ENCODE assay signal across 10 cellular contexts in genomic region chr6:154605207-154605877, GRCh38.
DNase-seq lines count a peak whose midpoint lies in the region; ATAC-seq and TF ChIP-seq lines count a peak whose summit lies in the region.
"Had no signal": no experiment of that assay in that cellular context is flagged by ENCODE, and none has a peak within 500 bp of the region (broad histone marks: within the 10 kb centered on the region; RNA-seq: fewer than 3 reads in every experiment).

No MANE protein-coding gene starts in this region.

- H3K9me3 ChIP-seq in OCI-LY7 (ENCODE audit: low read length), result no peaks in the 10 kb centered on the region
- H3K9me3 ChIP-seq in right atrium auricular region, result no peaks in the 10 kb centered on the region

- H4K20me1 ChIP-seq in OCI-LY7 (ENCODE audit: insufficient read depth, low read length), result no peaks in the 10 kb centered on the region

- TF ChIP-seq CTCF in GM13976 (IDR thresholded peaks at IDR 0.05; ENCODE audit: borderline replicate concordance, control extremely low read depth, extremely low read depth, insufficient read depth, missing control alignments) (no peak), GM20000 (IDR thresholded peaks at IDR 0.05; ENCODE audit: extremely low read depth, missing control alignments) (no peak), astrocyte of the spinal cord (IDR thresholded peaks at IDR 0.05; ENCODE audit: low read depth, low read length) (no peak), OCI-LY7 (conservative IDR thresholded peaks at IDR 0.05; ENCODE audit: low read length) (no peak), right atrium auricular region (IDR thresholded peaks at IDR 0.05) (no peak)

- no peak overlapping the region for H3K4me3 ChIP-seq in astrocyte of the spinal cord (ENCODE audit: low read depth, low read length)
- H3K4me3 ChIP-seq in OCI-LY7 (ENCODE audit: low read depth, low read length, poor library complexity, severe bottlenecking), result no peak overlapping the region
- H3K4me3 ChIP-seq in right atrium auricular region, result no peak overlapping the region
- H3K4me3 ChIP-seq: skin epidermis had no signal

- no TSS peak for BruUV-seq in OCI-LY7 (replicated peaks; lab: Mats Ljungman, UMichigan)

- CTCF ChIA-PET in OCI-LY7 (lab: Charles Lee; ENCODE audit: unreplicated experiment), result no interaction called here

- peak; percentile 48 for ATAC-seq in HG03280 (IDR thresholded peaks at IDR 0.05; ENCODE audit: unreplicated experiment)

- H3K4me2 ChIP-seq in OCI-LY7 (ENCODE audit: low read length), result no peak overlapping the region

- POLR2A ChIA-PET in OCI-LY7 (lab: Charles Lee), result interaction anchor here (0.7 kb wide), 1 partner anchor 895 kb away, joined by 3 read pairs; no protein-coding TSS in a partner anchor

- no peak overlapping the region for H2AFZ ChIP-seq in OCI-LY7 (ENCODE audit: low read length)

- intact Hi-C loops in OCI-LY7 (cut with micrococcal nuclease; ENCODE audit: unreplicated experiment), result no loop called here

- H3K36me3 ChIP-seq in OCI-LY7 (ENCODE audit: insufficient read depth, low read length), result no peaks in the 10 kb centered on the region
- H3K36me3 ChIP-seq in right atrium auricular region, result no peaks in the 10 kb centered on the region

- H3K27ac ChIP-seq in OCI-LY7 (ENCODE audit: low read depth, low read length, poor library complexity, severe bottlenecking) (no peak overlapping the region), right atrium auricular region (no peak overlapping the region)

- H3K9me2 ChIP-seq in OCI-LY7 (ENCODE audit: insufficient read depth, low read length), result no peaks in the 10 kb centered on the region

- no peaks in the 10 kb centered on the region for H3K27me3 ChIP-seq in right atrium auricular region

- in situ Hi-C loops in GM13976 (cut with MboI; ENCODE audit: low sequenced_read_pairs, unreplicated experiment) (no loop called here), astrocyte of the spinal cord (cut with HindIII; ENCODE audit: low sequenced_read_pairs) (no loop called here)

- no peaks in the 10 kb centered on the region for H3K79me2 ChIP-seq in OCI-LY7 (ENCODE audit: insufficient read depth, low read depth, low read length)

- H3K4me1 ChIP-seq in OCI-LY7 (ENCODE audit: insufficient read depth, low read length, poor library complexity, severe bottlenecking) (no peaks in the 10 kb centered on the region), right atrium auricular region (no peaks in the 10 kb centered on the region)

- peak; percentile 27 for DNase-seq in GM13976 (ENCODE audit: low spot score)
- DNase-seq in GM20000 (ENCODE audit: low spot score), result peak; percentile 26
- DNase-seq in astrocyte of the spinal cord (ENCODE audit: low read depth, low spot score), result peak; percentile 73
- DNase-seq in NCI-H1694 treated with DMSO at 0.1 percent for 48 hours (lab: John Stamatoyannopoulos, UW), result no peak
- DNase-seq in inferior parietal cortex (ENCODE audit: extremely low spot score), result no peak
- no peak for DNase-seq in OCI-LY7 (ENCODE audit: low spot score)
- DNase-seq in right atrium auricular region (ENCODE audit: low spot score), result no peak
- DNase-seq: NCI-H2107 had no signal

Comparison
In these comparisons a context has a peak if more than half of its experiments do, and no peak if none do; other contexts are left out.
1. DNase-seq: peak in GM13976 (single experiment), GM20000 (single experiment) and astrocyte of the spinal cord (single experiment); none in NCI-H1694 treated with DMSO at 0.1 percent for 48 hours (single experiment), inferior parietal cortex (single experiment), OCI-LY7 (single experiment) and right atrium auricular region (single experiment).